Comparison of ENCODE assay signal across 8 cellular contexts in the genomic region with DNA sequence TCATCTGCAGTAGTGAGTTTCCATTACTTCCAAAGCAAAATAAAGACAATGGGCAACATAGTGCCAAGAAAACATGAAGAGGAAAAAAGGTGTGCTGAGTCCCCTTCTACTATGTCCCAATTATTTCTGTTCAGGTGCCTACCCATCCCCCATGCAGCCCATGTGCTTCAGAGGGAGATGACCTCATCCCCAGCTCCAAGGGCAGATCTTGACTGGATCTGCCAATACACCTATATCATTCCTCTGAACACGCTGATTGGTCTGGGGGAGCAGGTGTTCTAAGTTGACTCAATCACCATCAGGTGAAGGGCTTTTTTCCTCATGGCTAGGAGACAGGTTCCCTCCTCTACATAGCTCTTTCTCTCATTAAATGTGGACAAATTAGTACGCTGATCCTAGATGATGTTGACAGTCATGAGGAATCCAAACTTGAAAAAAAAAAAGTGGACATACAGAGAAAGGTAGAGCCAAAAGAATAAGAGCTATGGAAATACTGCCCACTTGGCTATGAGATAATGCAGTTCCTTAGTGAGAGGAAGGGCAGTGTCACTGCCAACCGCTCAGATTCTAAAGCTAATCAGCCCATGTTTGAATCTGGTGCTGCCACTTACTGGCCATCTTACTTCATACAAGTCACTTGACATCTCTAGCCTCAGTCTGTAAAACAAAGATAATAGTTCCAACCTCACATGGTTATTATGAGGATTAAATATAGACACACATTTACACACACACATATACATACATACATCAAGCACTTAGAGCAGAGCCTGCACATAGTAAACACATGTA. TPM values are rescaled to one million over a fixed set of nuclear protein-coding genes. Genes with fewer than 3 reads are reported as not detected.
DNase-seq lines count a peak whose midpoint lies in the region; ATAC-seq and TF ChIP-seq lines count a peak whose summit lies in the region.

No MANE protein-coding gene starts in this region.

- H2AFZ ChIP-seq in Loucy (ENCODE audit: low read length): no peak overlapping the region

- H3K4me3 ChIP-seq in AG09309 (ENCODE audit: control insufficient read depth, low read depth, low read length) (no peak overlapping the region), Loucy (ENCODE audit: low read length, poor library complexity, severe bottlenecking) (no peak overlapping the region), prostate gland (no peak overlapping the region)

- 81% methylated on average over 3 of the region's 3 CpGs for WGBS in prostate gland

- no peaks in the 10 kb centered on the region for H3K79me2 ChIP-seq in Loucy (ENCODE audit: insufficient read depth, low read length)

- H3K9me2 ChIP-seq in Loucy (replicated peaks; ENCODE audit: low read depth, low read length): no peaks in the 10 kb centered on the region

- no peaks in the 10 kb centered on the region for H3K9me3 ChIP-seq in Loucy (ENCODE audit: insufficient read depth, low read depth, low read length)
- no peaks in the 10 kb centered on the region for H3K9me3 ChIP-seq in prostate gland

- no peak for ATAC-seq in GM18505 (IDR thresholded peaks at IDR 0.05; ENCODE audit: unreplicated experiment)
- no peak for ATAC-seq in GM21390 (IDR thresholded peaks at IDR 0.05; ENCODE audit: unreplicated experiment)

- H4K20me1 ChIP-seq in Loucy (ENCODE audit: insufficient read depth, low read length, poor library complexity, severe bottlenecking): no peaks in the 10 kb centered on the region

- no peak for TF ChIP-seq POLR2A in GM18505 (IDR thresholded peaks at IDR 0.05; ENCODE audit: borderline replicate concordance, extremely low read depth, insufficient read depth, insufficient read length)
- no peak for TF ChIP-seq POLR2A in prostate gland (IDR thresholded peaks at IDR 0.05)

- no peaks in the 10 kb centered on the region for H3F3A ChIP-seq in Loucy (ENCODE audit: low read depth)

- intact Hi-C loops in prostate gland (cut with DNase I): no loop called here

- H3K27me3 ChIP-seq in Loucy (ENCODE audit: insufficient read depth, low read length, poor library complexity, severe bottlenecking): no peaks in the 10 kb centered on the region
- no peaks in the 10 kb centered on the region for H3K27me3 ChIP-seq in prostate gland (replicated peaks; ENCODE audit: insufficient read depth)

- H3K4me1 ChIP-seq in Loucy (ENCODE audit: insufficient read depth, low read length, poor library complexity, severe bottlenecking): no peaks in the 10 kb centered on the region
- no peaks in the 10 kb centered on the region for H3K4me1 ChIP-seq in prostate gland (replicated peaks)

- peaks cover 61% of the 10 kb centered on the region; the same call in 1 of the 2 replicates for H3K36me3 ChIP-seq in Loucy (ENCODE audit: insufficient read depth, low read length)
- H3K36me3 ChIP-seq in prostate gland: no peaks in the 10 kb centered on the region

- TF ChIP-seq CTCF in AG09309 (IDR thresholded peaks at IDR 0.05; ENCODE audit: control insufficient read depth, insufficient read depth, low read depth, low read length, missing control alignments) (peak; percentile 35), Loucy (conservative IDR thresholded peaks at IDR 0.05; ENCODE audit: low read length) (peak; percentile 58), prostate gland (IDR thresholded peaks at IDR 0.05) (no peak)

- H3K27ac ChIP-seq in angular gyrus (ENCODE audit: low read depth, low read length) (peak overlapping the region; percentile 43), prostate gland (no peak overlapping the region)

- H3K4me2 ChIP-seq in Loucy (ENCODE audit: low read depth, low read length, poor library complexity, severe bottlenecking): no peak overlapping the region

- DNase-seq in AG09309 (ENCODE audit: low read depth) (no peak), iris pigment epithelial cell (ENCODE audit: low read depth) (peak; percentile 72), putamen (ENCODE audit: low spot score) (no peak), prostate gland (ENCODE audit: low spot score) (no peak)

- H3K9ac ChIP-seq in Loucy (ENCODE audit: low read depth, low read length, poor library complexity, severe bottlenecking): no peak overlapping the region

RNA-seq across cellular contexts. Expression of a gene that starts 23.1 kb away (rescaled TPM):
- total RNA-seq in prostate gland: 1 to 10 TPM; 4.1 to 5.4 TPM

Comparison
In these comparisons a context has a peak if more than half of its experiments do, and no peak if none do; other contexts are left out.
1. CTCF ChIP-seq: peak in AG09309 (single experiment) and Loucy (single experiment); none in prostate gland (0 of 4).